In genomic region chr9:97636903-97637302, GRCh38 we compare ENCODE assay signal across 2 cellular contexts.
TF ChIP-seq lines count a peak whose summit lies in the region.

No MANE protein-coding gene starts in this region.

TF ChIP-seq in SK-N-SH, 30 proteins besides CTCF, POLR2A, EP300 and RAD21:
- TF ChIP-seq ZBTB33 (IDR thresholded peaks at IDR 0.05; ENCODE audit: borderline replicate concordance, low read depth) (no peak), NRF1 (IDR thresholded peaks at IDR 0.05; ENCODE audit: low read depth, low read length) (no peak), YY1 (IDR thresholded peaks at IDR 0.05; ENCODE audit: low read depth) (no peak), MXI1 (IDR thresholded peaks at IDR 0.05; ENCODE audit: low read depth, low read length) (no peak), NFIC (IDR thresholded peaks at IDR 0.05; ENCODE audit: borderline replicate concordance) (no peak), GABPA (IDR thresholded peaks at IDR 0.05; ENCODE audit: low read depth) (no peak), ELF1 (IDR thresholded peaks at IDR 0.05) (no peak), RCOR1 (IDR thresholded peaks at IDR 0.05; ENCODE audit: low read length) (no peak)
- TF ChIP-seq, protein P1, sequence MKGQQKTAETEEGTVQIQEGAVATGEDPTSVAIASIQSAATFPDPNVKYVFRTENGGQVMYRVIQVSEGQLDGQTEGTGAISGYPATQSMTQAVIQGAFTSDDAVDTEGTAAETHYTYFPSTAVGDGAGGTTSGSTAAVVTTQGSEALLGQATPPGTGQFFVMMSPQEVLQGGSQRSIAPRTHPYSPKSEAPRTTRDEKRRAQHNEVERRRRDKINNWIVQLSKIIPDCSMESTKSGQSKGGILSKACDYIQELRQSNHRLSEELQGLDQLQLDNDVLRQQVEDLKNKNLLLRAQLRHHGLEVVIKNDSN (IDR thresholded peaks at IDR 0.05; ENCODE audit: borderline replicate concordance, low read depth): no peak

TF ChIP-seq in SK-N-SH treated with all-trans-retinoic acid at 6 μM for 48 hours, 23 proteins besides CTCF, POLR2A, EP300 and RAD21:
- TF ChIP-seq, protein P2, sequence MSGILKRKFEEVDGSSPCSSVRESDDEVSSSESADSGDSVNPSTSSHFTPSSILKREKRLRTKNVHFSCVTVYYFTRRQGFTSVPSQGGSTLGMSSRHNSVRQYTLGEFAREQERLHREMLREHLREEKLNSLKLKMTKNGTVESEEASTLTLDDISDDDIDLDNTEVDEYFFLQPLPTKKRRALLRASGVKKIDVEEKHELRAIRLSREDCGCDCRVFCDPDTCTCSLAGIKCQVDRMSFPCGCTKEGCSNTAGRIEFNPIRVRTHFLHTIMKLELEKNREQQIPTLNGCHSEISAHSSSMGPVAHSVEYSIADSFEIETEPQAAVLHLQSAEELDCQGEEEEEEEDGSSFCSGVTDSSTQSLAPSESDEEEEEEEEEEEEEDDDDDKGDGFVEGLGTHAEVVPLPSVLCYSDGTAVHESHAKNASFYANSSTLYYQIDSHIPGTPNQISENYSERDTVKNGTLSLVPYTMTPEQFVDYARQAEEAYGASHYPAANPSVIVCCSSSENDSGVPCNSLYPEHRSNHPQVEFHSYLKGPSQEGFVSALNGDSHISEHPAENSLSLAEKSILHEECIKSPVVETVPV (CRISPR knock-in tag; IDR thresholded peaks at IDR 0.05): no peak
- TF ChIP-seq, protein P3, sequence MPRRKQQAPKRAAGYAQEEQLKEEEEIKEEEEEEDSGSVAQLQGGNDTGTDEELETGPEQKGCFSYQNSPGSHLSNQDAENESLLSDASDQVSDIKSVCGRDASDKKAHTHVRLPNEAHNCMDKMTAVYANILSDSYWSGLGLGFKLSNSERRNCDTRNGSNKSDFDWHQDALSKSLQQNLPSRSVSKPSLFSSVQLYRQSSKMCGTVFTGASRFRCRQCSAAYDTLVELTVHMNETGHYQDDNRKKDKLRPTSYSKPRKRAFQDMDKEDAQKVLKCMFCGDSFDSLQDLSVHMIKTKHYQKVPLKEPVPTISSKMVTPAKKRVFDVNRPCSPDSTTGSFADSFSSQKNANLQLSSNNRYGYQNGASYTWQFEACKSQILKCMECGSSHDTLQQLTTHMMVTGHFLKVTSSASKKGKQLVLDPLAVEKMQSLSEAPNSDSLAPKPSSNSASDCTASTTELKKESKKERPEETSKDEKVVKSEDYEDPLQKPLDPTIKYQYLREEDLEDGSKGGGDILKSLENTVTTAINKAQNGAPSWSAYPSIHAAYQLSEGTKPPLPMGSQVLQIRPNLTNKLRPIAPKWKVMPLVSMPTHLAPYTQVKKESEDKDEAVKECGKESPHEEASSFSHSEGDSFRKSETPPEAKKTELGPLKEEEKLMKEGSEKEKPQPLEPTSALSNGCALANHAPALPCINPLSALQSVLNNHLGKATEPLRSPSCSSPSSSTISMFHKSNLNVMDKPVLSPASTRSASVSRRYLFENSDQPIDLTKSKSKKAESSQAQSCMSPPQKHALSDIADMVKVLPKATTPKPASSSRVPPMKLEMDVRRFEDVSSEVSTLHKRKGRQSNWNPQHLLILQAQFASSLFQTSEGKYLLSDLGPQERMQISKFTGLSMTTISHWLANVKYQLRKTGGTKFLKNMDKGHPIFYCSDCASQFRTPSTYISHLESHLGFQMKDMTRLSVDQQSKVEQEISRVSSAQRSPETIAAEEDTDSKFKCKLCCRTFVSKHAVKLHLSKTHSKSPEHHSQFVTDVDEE (CRISPR knock-in tag; IDR thresholded peaks at IDR 0.05): no peak
- no peak for TF ChIP-seq PPARA (CRISPR knock-in tag; IDR thresholded peaks at IDR 0.05; ENCODE audit: borderline replicate concordance)
- TF ChIP-seq ISL1 (CRISPR knock-in tag; IDR thresholded peaks at IDR 0.05): no peak
- no peak for TF ChIP-seq CSDC2 (CRISPR knock-in tag; IDR thresholded peaks at IDR 0.05)
- TF ChIP-seq ZFP3 (CRISPR knock-in tag; IDR thresholded peaks at IDR 0.05): no peak
- TF ChIP-seq GLIS3 (CRISPR knock-in tag; IDR thresholded peaks at IDR 0.05): no peak
- TF ChIP-seq RARB (CRISPR knock-in tag; IDR thresholded peaks at IDR 0.05): no peak
- no peak for TF ChIP-seq ZFP30 (CRISPR knock-in tag; IDR thresholded peaks at IDR 0.05)
- no peak for TF ChIP-seq TCF4 (CRISPR knock-in tag; IDR thresholded peaks at IDR 0.05; ENCODE audit: borderline replicate concordance)
- TF ChIP-seq ZNF565 (CRISPR knock-in tag; conservative IDR thresholded peaks at IDR 0.05; ENCODE audit: low read depth): no peak
- no peak for TF ChIP-seq TOX (CRISPR knock-in tag; IDR thresholded peaks at IDR 0.05; ENCODE audit: borderline replicate concordance)
- no peak for TF ChIP-seq SNAI2 (CRISPR knock-in tag; IDR thresholded peaks at IDR 0.05)
- TF ChIP-seq ESRRG (CRISPR knock-in tag; IDR thresholded peaks at IDR 0.05): no peak
- no peak for TF ChIP-seq ZC3H10 (CRISPR knock-in tag; IDR thresholded peaks at IDR 0.05)
- no peak for TF ChIP-seq ZNF8 (CRISPR knock-in tag; IDR thresholded peaks at IDR 0.05)
